In the genomic region with DNA sequence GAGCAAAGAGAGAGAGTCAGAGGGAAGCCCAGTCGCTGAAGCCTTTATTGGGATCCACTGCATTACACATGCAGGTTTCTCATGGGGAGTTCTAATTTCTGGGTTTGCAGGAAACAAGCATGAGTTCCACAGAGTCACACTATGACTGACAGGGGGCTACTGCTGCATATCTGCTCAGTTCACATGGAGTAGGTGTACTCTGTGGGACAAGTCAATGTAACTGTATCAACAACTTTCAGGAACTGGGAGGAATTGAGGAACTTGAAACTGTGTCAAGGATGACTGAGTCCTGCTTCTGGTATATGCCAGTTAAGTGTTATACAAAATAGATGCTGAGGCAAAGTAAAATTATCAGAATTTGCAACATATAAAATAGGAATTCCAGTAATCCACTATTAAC, we compare ENCODE assay signal across 26 cellular contexts.
"Had no signal": no experiment of that assay in that cellular context is flagged by ENCODE, and none has a peak within 500 bp of the region (broad histone marks: within the 10 kb centered on the region; RNA-seq: fewer than 3 reads in every experiment).

No MANE protein-coding gene starts in this region.

- H3K27ac ChIP-seq: left lung, lower lobe of right lung, ovary, right atrium auricular region, right lobe of liver, stomach, testis, thyroid gland, transverse colon, upper lobe of left lung, vagina had no signal

- H3K27me3 ChIP-seq: ovary, right atrium auricular region, right lobe of liver, testis, thyroid gland, transverse colon, upper lobe of left lung, vagina had no signal

- H3K4me1 ChIP-seq: left lung, lower lobe of right lung, right atrium auricular region, right lobe of liver, stomach, thyroid gland, transverse colon, upper lobe of left lung, vagina had no signal

- H3K4me2 ChIP-seq: smooth muscle cell had no signal

- ATAC-seq: left colon; left lung; lower lobe of right lung; natural killer cell; right lobe of liver; stimulated activated memory B cell treated with anti-CD40 and anti-IgM and Interleukin-4, amounts not matched to agents 10 μg/mL and 1 μg/mL and 100 μg/mL, for 72 hours; stimulated activated naive CD8-positive, alpha-beta T cell treated with anti-CD3 and anti-CD28 coated beads, Interleukin-15, Interleukin-2, amounts not matched to agents 100 U/mL and 50 U/mL, for 24 hours had no signal

- DNase-seq: hypothalamus; immature natural killer cell; kidney; left colon; left lung; lower lobe of right lung; mammary epithelial cell; mesenchymal stem cell; naive B cell; natural killer cell; ovary; right lobe of liver; stimulated activated CD4-positive, alpha-beta T cell treated with anti-CD3 and anti-CD28 coated beads, Interleukin-1b, Interleukin-23, amount 100 ng/mL, for 48 hours; stimulated activated CD4-positive, alpha-beta T cell treated with anti-CD3 and anti-CD28 coated beads, Interleukin-2, amount 100 ng/mL, for 48 hours; stimulated activated CD4-positive, alpha-beta T cell treated with anti-CD3 and anti-CD28 coated beads, Interleukin-4, amount 100 ng/mL, for 4 hours; stimulated activated CD8-positive, alpha-beta memory T cell treated with anti-CD3 and anti-CD28 coated beads, Interleukin-4, amount 100 ng/mL, for 48 hours; stimulated activated naive CD8-positive, alpha-beta T cell treated with anti-CD3 and anti-CD28 coated beads, Interleukin-15, Interleukin-2, amounts not matched to agents 100 U/mL and 50 U/mL, for 24 hours; stomach; testis; thyroid gland; transverse colon; upper lobe of left lung had no signal

- H3K36me3 ChIP-seq: left lung, lower lobe of right lung, ovary, right atrium auricular region, right lobe of liver, stomach, thyroid gland, transverse colon, upper lobe of left lung, vagina had no signal

- H3K4me3 ChIP-seq: left lung, lower lobe of right lung, ovary, right atrium auricular region, right lobe of liver, smooth muscle cell, stomach, testis, thyroid gland, transverse colon, upper lobe of left lung, vagina had no signal
